In genomic region chr6:136696238-136696637, GRCh38 we compare ENCODE assay signal across 12 cellular contexts.
DNase-seq lines count a peak whose midpoint lies in the region; ATAC-seq and TF ChIP-seq lines count a peak whose summit lies in the region.
"Had no signal": no experiment of that assay in that cellular context is flagged by ENCODE, and none has a peak within 500 bp of the region (broad histone marks: within the 10 kb centered on the region; RNA-seq: fewer than 3 reads in every experiment).

No MANE protein-coding gene starts in this region.

- H3K4me3 Mint-ChIP-seq in MCF 10A (ENCODE audit: unreplicated experiment), result peak overlapping the region; percentile 60
- no peak overlapping the region for H3K4me3 Mint-ChIP-seq in activated T-cell treated with anti-CD3 and anti-CD28 coated beads, Interleukin-2, amount 50 U/mL, for 4 hours
- H3K4me3 Mint-ChIP-seq: brain had no signal

- H3K4me1 ChIP-seq in left ventricle myocardium inferior (peaks cover 15% of the 10 kb centered on the region), left lung (peaks cover 0 to 22% of the 10 kb centered on the region in 2 donors), uterus (no peaks in the 10 kb centered on the region)

- ATAC-seq in Right ventricle myocardium superior (ENCODE audit: poor library complexity) (peak; percentile 31), left lung (peak; percentile 94), GM21423 (IDR thresholded peaks at IDR 0.05; ENCODE audit: unreplicated experiment) (no peak), HG03280 (IDR thresholded peaks at IDR 0.05; ENCODE audit: unreplicated experiment) (no peak)
- ATAC-seq in activated T-cell treated with anti-CD3 and anti-CD28 coated beads, Interleukin-2, amount 50 U/mL, for 4 hours, result no peak
- ATAC-seq: Right ventricle myocardium inferior had no signal

- no peak overlapping the region for H3K4me3 ChIP-seq in left ventricle myocardium inferior
- no peak overlapping the region for H3K4me3 ChIP-seq in left lung
- H3K4me3 ChIP-seq in uterus, result no peak overlapping the region
- H3K4me3 ChIP-seq: smooth muscle cell had no signal

- H3K27ac Mint-ChIP-seq in MCF 10A (ENCODE audit: low read depth, unreplicated experiment), result peak overlapping the region; percentile 86

- no peaks in the 10 kb centered on the region for H3K9me3 Mint-ChIP-seq in MCF 10A (ENCODE audit: unreplicated experiment)
- no peaks in the 10 kb centered on the region for H3K9me3 Mint-ChIP-seq in activated T-cell treated with anti-CD3 and anti-CD28 coated beads, Interleukin-2, amount 50 U/mL, for 4 hours
- H3K9me3 Mint-ChIP-seq: brain had no signal

- TF ChIP-seq CTCF in left ventricle myocardium inferior (IDR thresholded peaks at IDR 0.05; ENCODE audit: borderline replicate concordance), result no peak
- TF ChIP-seq CTCF in MCF 10A (IDR thresholded peaks at IDR 0.05; ENCODE audit: unreplicated experiment), result no peak
- no peak for TF ChIP-seq CTCF in left lung (IDR thresholded peaks at IDR 0.05)
- no peak for TF ChIP-seq CTCF in uterus (IDR thresholded peaks at IDR 0.05)

- no TSS peak for BruUV-seq in MCF 10A (replicated peaks; lab: Mats Ljungman, UMichigan)

- no peaks in the 10 kb centered on the region for H3K9me3 ChIP-seq in left ventricle myocardium inferior (replicated peaks)
- no peaks in the 10 kb centered on the region for H3K9me3 ChIP-seq in left lung
- no peaks in the 10 kb centered on the region for H3K9me3 ChIP-seq in uterus

- peaks cover 20% of the 10 kb centered on the region for H3K36me3 Mint-ChIP-seq in MCF 10A (ENCODE audit: insufficient read depth, unreplicated experiment)
- H3K36me3 Mint-ChIP-seq in activated T-cell treated with anti-CD3 and anti-CD28 coated beads, Interleukin-2, amount 50 U/mL, for 4 hours (ENCODE audit: insufficient read depth), result peaks cover 22% of the 10 kb centered on the region
- H3K36me3 Mint-ChIP-seq: brain had no signal

- no peaks in the 10 kb centered on the region for H3K27me3 Mint-ChIP-seq in MCF 10A (ENCODE audit: insufficient read depth, unreplicated experiment)
- H3K27me3 Mint-ChIP-seq in activated T-cell treated with anti-CD3 and anti-CD28 coated beads, Interleukin-2, amount 50 U/mL, for 4 hours (ENCODE audit: low read depth), result no peaks in the 10 kb centered on the region

- H3K36me3 ChIP-seq in left ventricle myocardium inferior (peaks cover 22% of the 10 kb centered on the region), left lung (peaks cover 0 to 25% of the 10 kb centered on the region in 2 donors), uterus (no peaks in the 10 kb centered on the region)

- POLR2A ChIA-PET in MCF 10A (lab: Yijun Ruan, JAX), result interaction anchor here (0.6 to 8.5 kb wide), 23 partner anchors 8 to 1797 kb away, joined by 3 to 134 read pairs (median 5); partner anchors contain the start of gene MAP3K5

- TF ChIP-seq POLR2A in uterus (IDR thresholded peaks at IDR 0.05), result no peak

- H3K4me1 Mint-ChIP-seq in MCF 10A (ENCODE audit: insufficient read depth, unreplicated experiment), result peaks cover 38% of the 10 kb centered on the region
- peaks cover 15% of the 10 kb centered on the region for H3K4me1 Mint-ChIP-seq in activated T-cell treated with anti-CD3 and anti-CD28 coated beads, Interleukin-2, amount 50 U/mL, for 4 hours (ENCODE audit: low read depth)

- intact Hi-C loops in Right ventricle myocardium superior (cut with DNase I) (no loop called here), left ventricle myocardium inferior (cut with micrococcal nuclease) (no loop called here), MCF 10A (cut with micrococcal nuclease) (loop anchor here (1.0 kb wide), 2 partner anchors 36 to 97 kb away; no protein-coding TSS in a partner anchor), left lung (cut with DNase I) (no loop called here), uterus (cut with DNase I; ENCODE audit: low total_unique reads) (no loop called here)

- H3K27me3 ChIP-seq in left ventricle myocardium inferior (ENCODE audit: low read depth) (no peaks in the 10 kb centered on the region), left lung (no peaks in the 10 kb centered on the region), uterus (no peaks in the 10 kb centered on the region)

- no peak overlapping the region for H3K27ac ChIP-seq in left ventricle myocardium inferior (replicated peaks)
- H3K27ac ChIP-seq in left lung, result peak overlapping the region in 1 of 2 donors; percentile 74
- H3K27ac ChIP-seq in uterus, result peak overlapping the region in 1 of 2 donors; percentile 2

- CTCF ChIA-PET in MCF 10A (lab: Yijun Ruan, JAX), result interaction anchor here (0.8 to 1.6 kb wide), 5 partner anchors 11 to 112 kb away, joined by 3 to 13 read pairs (median 3); partner anchors contain the start of gene MAP3K5

- DNase-seq in Right ventricle myocardium superior, result no peak
- no peak for DNase-seq in left ventricle myocardium inferior
- peak; percentile 62 for DNase-seq in MCF 10A (ENCODE audit: unreplicated experiment)
- no peak for DNase-seq in left lung
- DNase-seq in uterus, result peak; percentile 24 to 29
- DNase-seq in activated T-cell treated with anti-CD3 and anti-CD28 coated beads, Interleukin-2, amount 50 U/mL, for 4 hours, result no peak
- DNase-seq: NCI-H526 had no signal

Comparison
In these comparisons a context has a peak if more than half of its experiments do, and no peak if none do; other contexts are left out.
1. ATAC-seq: peak in Right ventricle myocardium superior (single experiment) and left lung (single experiment); none in GM21423 (single experiment), HG03280 (single experiment) and activated T-cell treated with anti-CD3 and anti-CD28 coated beads, Interleukin-2, amount 50 U/mL, for 4 hours (0 of 2).
2. DNase-seq: peak in MCF 10A (single experiment) and uterus (2 of 2); none in Right ventricle myocardium superior (single experiment), left ventricle myocardium inferior (single experiment), left lung (0 of 2) and activated T-cell treated with anti-CD3 and anti-CD28 coated beads, Interleukin-2, amount 50 U/mL, for 4 hours (single experiment).